1 cellular context compared by ENCODE assay signal in the genomic region with DNA sequence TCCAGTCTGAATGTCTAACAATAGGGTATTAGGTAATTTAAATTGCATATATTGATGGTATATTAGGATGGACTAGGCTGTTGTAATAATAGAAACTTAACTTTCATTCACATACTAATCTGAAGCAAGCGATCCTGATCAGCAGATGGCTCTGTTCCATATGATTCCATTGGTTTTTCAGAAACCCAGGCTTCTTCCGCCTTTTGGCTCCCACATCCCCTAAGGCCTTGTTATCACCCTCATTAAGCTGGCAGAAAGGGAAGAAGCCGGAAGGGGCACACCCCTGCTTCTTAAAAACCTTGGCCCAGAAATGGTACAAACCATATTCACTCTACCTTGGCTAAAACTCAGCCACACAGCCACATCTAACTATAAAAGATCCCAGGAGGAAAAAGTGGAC.
TF ChIP-seq lines count a peak whose summit lies in the region.

No MANE protein-coding gene starts in this region.

TF ChIP-seq in endothelial cell of umbilical vein, 7 proteins besides CTCF, POLR2A, EP300 and RAD21 (continued from another document):
- TF ChIP-seq MYC (IDR thresholded peaks at IDR 0.05; ENCODE audit: low read depth, low read length), result no peak
- no peak for TF ChIP-seq JUN (IDR thresholded peaks at IDR 0.05; ENCODE audit: borderline replicate concordance, insufficient read depth, insufficient read length, low read depth)
- TF ChIP-seq EZH2 (IDR thresholded peaks at IDR 0.05; ENCODE audit: borderline replicate concordance, low read depth, low read length, severe bottlenecking), result no peak
- no peak for TF ChIP-seq GATA2 (IDR thresholded peaks at IDR 0.05; ENCODE audit: insufficient read depth, insufficient read length, low read depth, low read length)
- TF ChIP-seq, protein P1, sequence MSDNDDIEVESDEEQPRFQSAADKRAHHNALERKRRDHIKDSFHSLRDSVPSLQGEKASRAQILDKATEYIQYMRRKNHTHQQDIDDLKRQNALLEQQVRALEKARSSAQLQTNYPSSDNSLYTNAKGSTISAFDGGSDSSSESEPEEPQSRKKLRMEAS (IDR thresholded peaks at IDR 0.05; ENCODE audit: insufficient read depth, insufficient read length), result no peak
